ENCODE assay signal across 12 cellular contexts in genomic region chr17:6712058-6712853, GRCh38. TPM values are rescaled to one million over a fixed set of nuclear protein-coding genes. Genes with fewer than 3 reads are reported as not detected.
A peak's percentile ranks its signal among the peaks of the same experiment; 100 is the strongest.
DNase-seq lines count a peak whose midpoint lies in the region; ATAC-seq and TF ChIP-seq lines count a peak whose summit lies in the region.
"Had no signal": no experiment of that assay in that cellular context is flagged by ENCODE, and none has a peak within 500 bp of the region (broad histone marks: within the 10 kb centered on the region; RNA-seq: fewer than 3 reads in every experiment).

No MANE protein-coding gene starts in this region.

- H4K20me1 ChIP-seq in Karpas-422 (ENCODE audit: insufficient read depth, low read depth, low read length): no peaks in the 10 kb centered on the region

- H3K9me2 ChIP-seq in Karpas-422 (replicated peaks; ENCODE audit: insufficient read depth, low read length): no peaks in the 10 kb centered on the region

- no peaks in the 10 kb centered on the region for H3K9me3 ChIP-seq in HUES6 (ENCODE audit: control insufficient read depth, insufficient read depth, low read depth, low read length)
- H3K9me3 ChIP-seq in Karpas-422 (ENCODE audit: low read length): no peaks in the 10 kb centered on the region
- H3K9me3 ChIP-seq in colonic mucosa: no peaks in the 10 kb centered on the region

- H3K36me3 ChIP-seq in HUES6 (ENCODE audit: control insufficient read depth, insufficient read depth, low read length) (no peaks in the 10 kb centered on the region), Karpas-422 (ENCODE audit: insufficient read depth, low read length) (no peaks in the 10 kb centered on the region), colonic mucosa (no peaks in the 10 kb centered on the region)

- H3K27me3 Mint-ChIP-seq in brain: peaks cover 50% of the 10 kb centered on the region

- intact Hi-C loops in colonic mucosa (cut with DNase I): no loop called here

- peaks cover 22 to 31% (median 28%) of the 10 kb centered on the region in 5 experiments for H3K9me3 Mint-ChIP-seq in brain
- H3K9me3 Mint-ChIP-seq: activated naive CD4-positive, alpha-beta T cell treated with anti-CD3 and anti-CD28 coated beads, Interleukin-2, amount 50 U/mL, for 24 hours had no signal

- peak overlapping the region; percentile 69 to 88 (median 77) for H3K4me3 Mint-ChIP-seq in brain

- H3K27me3 ChIP-seq in HUES6 (ENCODE audit: control insufficient read depth, insufficient read depth, low read length) (peaks cover 33% of the 10 kb centered on the region), Karpas-422 (ENCODE audit: low read length) (no peaks in the 10 kb centered on the region), colonic mucosa (peaks cover 18% of the 10 kb centered on the region)

- TF ChIP-seq CTCF in brain (conservative IDR thresholded peaks at IDR 0.05) (no peak), colonic mucosa (IDR thresholded peaks at IDR 0.05) (no peak)

- peak overlapping the region; percentile 68 for H3K4me3 ChIP-seq in HUES6 (ENCODE audit: low read depth, low read length)
- no peak overlapping the region for H3K4me3 ChIP-seq in Karpas-422 (ENCODE audit: low read length)
- H3K4me3 ChIP-seq in colonic mucosa: no peak overlapping the region

- H3K4me2 ChIP-seq in Karpas-422 (ENCODE audit: low read depth, low read length, poor library complexity, severe bottlenecking): no peak overlapping the region

- H3K4me1 ChIP-seq in HUES6 (ENCODE audit: control insufficient read depth, insufficient read depth, low read length): peaks cover 11% of the 10 kb centered on the region
- no peaks in the 10 kb centered on the region for H3K4me1 ChIP-seq in Karpas-422 (ENCODE audit: low read length)
- no peaks in the 10 kb centered on the region for H3K4me1 ChIP-seq in colonic mucosa

- H3K27ac Mint-ChIP-seq in brain: peak overlapping the region in 1 of 5 experiments; percentile 54
- H3K27ac Mint-ChIP-seq: IgD-negative memory B cell had no signal

- no peak overlapping the region for H2AFZ ChIP-seq in Karpas-422 (ENCODE audit: low read length)

- H3K27ac ChIP-seq in HUES6 (ENCODE audit: low read depth, low read length) (no peak overlapping the region), Karpas-422 (ENCODE audit: low read length) (no peak overlapping the region), colonic mucosa (no peak overlapping the region)

- no peaks in the 10 kb centered on the region for H3K36me3 Mint-ChIP-seq in brain
- H3K36me3 Mint-ChIP-seq: IgD-negative memory B cell had no signal

- ATAC-seq in left lobe of liver (peak; percentile 9), HG03342 (IDR thresholded peaks at IDR 0.05; ENCODE audit: unreplicated experiment) (no peak)

- H3K79me2 ChIP-seq in Karpas-422 (ENCODE audit: low read length): no peaks in the 10 kb centered on the region

- peaks cover 13% of the 10 kb centered on the region for H3K4me1 Mint-ChIP-seq in brain

- no peak overlapping the region for H3K9ac ChIP-seq in HUES6 (ENCODE audit: low read length)
- H3K9ac ChIP-seq in Karpas-422 (ENCODE audit: low read length): no peak overlapping the region
- H3K9ac ChIP-seq in colonic mucosa (ENCODE audit: low read depth in 2 of 2, low read length in 2 of 2): no peak overlapping the region

- DNase-seq in 8988T (peak; percentile 56), left lobe of liver (ENCODE audit: low spot score) (peak; percentile 59), Karpas-422 (no peak), NCI-H510A treated with DMSO at 0.1 percent for 48 hours (lab: John Stamatoyannopoulos, UW) (no peak), colonic mucosa (no peak)
- DNase-seq: kidney had no signal

RNA-seq across cellular contexts. Expression of gene SLC13A5, which starts 0.9 kb away (rescaled TPM):
- polyA plus RNA-seq in brain (ENCODE audit: insufficient read depth, low read depth, low replicate concordance): 2.7 TPM
- total RNA-seq in left lobe of liver (273 TPM), colonic mucosa (under 1 TPM in 1 of 2 donors, not detected in 1; 0.62 TPM)
- total RNA-seq in Karpas-422 (2014; rRNA removed; shearing (Covaris generic); ENCODE audit: low replicate concordance): not detected in 2 replicates
- total RNA-seq: kidney, SK-MEL-5 had no signal

RNA-seq across cellular contexts. Expression of gene XAF1, which starts 43.6 kb away (rescaled TPM):
- 1.8 TPM for polyA plus RNA-seq in brain (ENCODE audit: insufficient read depth, low read depth, low replicate concordance)
- total RNA-seq in left lobe of liver (27.2 TPM), colonic mucosa (10 to 100 TPM in 1 of 2 donors, 1 to 10 TPM in 1; 8.5 to 11.7 TPM)
- total RNA-seq in Karpas-422 (2014; rRNA removed; shearing (Covaris generic); ENCODE audit: low replicate concordance): 4.7 and 8.3 TPM in 2 replicates

Comparison
In these comparisons a context has a peak if more than half of its experiments do, and no peak if none do; other contexts are left out.
1. DNase-seq: peak in 8988T (single experiment) and left lobe of liver (single experiment); none in Karpas-422 (single experiment), NCI-H510A treated with DMSO at 0.1 percent for 48 hours (single experiment) and colonic mucosa (single experiment).
2. RNA of gene SLC13A5, which starts 0.9 kb away (total RNA-seq): 273 TPM in left lobe of liver (single experiment); 0.62 TPM in colonic mucosa and not detected in Karpas-422; every median in the first group is over 100 times any median in the second.